1 cellular context compared by ENCODE assay signal in genomic region chr11:35389897-35390462, GRCh38.
TF ChIP-seq lines count a peak whose summit lies in the region.

No MANE protein-coding gene starts in this region.

TF ChIP-seq in GM12878, 131 proteins besides CTCF, POLR2A, EP300 and RAD21 (continued from another document):
- TF ChIP-seq RUNX3 (IDR thresholded peaks at IDR 0.05; ENCODE audit: low read length) (peak; percentile 38; the same call in 1 of the 2 replicates), TCF3 (IDR thresholded peaks at IDR 0.05; ENCODE audit: borderline replicate concordance, insufficient read depth, low read depth, low read length) (0 out of 2 replicates have a peak, but pooled peaks have one; percentile 22), EGR1 (IDR thresholded peaks at IDR 0.05; ENCODE audit: borderline replicate concordance in 1 of 2, low read depth in 2 of 2, low read length in 2 of 2) (peak in 1 of 2 experiments; percentile 75; a peak in 2 of 3 replicates), MYB (IDR thresholded peaks at IDR 0.05; ENCODE audit: borderline replicate concordance, low read depth, low read length) (no peak), PBX3 (IDR thresholded peaks at IDR 0.05; ENCODE audit: insufficient replicate concordance, low read depth, low read length) (peak; percentile 34), ETV6 (conservative IDR thresholded peaks at IDR 0.05 in 1 of 2, IDR thresholded peaks at IDR 0.05 in 1 of 2; ENCODE audit: borderline replicate concordance in 1 of 2, low read depth in 1 of 2) (peak in 1 of 2 experiments; percentile 37; a peak in 1 of 4 replicates), SMARCA5 (IDR thresholded peaks at IDR 0.05) (no peak), CREM (IDR thresholded peaks at IDR 0.05; ENCODE audit: low read depth) (peak; percentile 44; the same call in 1 of the 2 replicates), NFIC (IDR thresholded peaks at IDR 0.05; ENCODE audit: low read depth, low read length) (peak; percentile 35; the same call in 1 of the 2 replicates), PML (IDR thresholded peaks at IDR 0.05; ENCODE audit: low read length) (no peak), ZBTB11 (CRISPR knock-in tag; IDR thresholded peaks at IDR 0.05) (no peak), ATF2 (IDR thresholded peaks at IDR 0.05; ENCODE audit: low read length) (peak; percentile 27; the same call in 1 of the 2 replicates), MEF2A (IDR thresholded peaks at IDR 0.05; ENCODE audit: insufficient read depth, low read depth, low read length) (peak; percentile 26; the same call in 1 of the 2 replicates), NR2C1 (IDR thresholded peaks at IDR 0.05) (no peak), TCF12 (IDR thresholded peaks at IDR 0.05; ENCODE audit: low read depth, low read length) (0 out of 2 replicates have a peak, but pooled peaks have one; percentile 18), TAF1 (IDR thresholded peaks at IDR 0.05; ENCODE audit: borderline replicate concordance, low read depth, low read length) (no peak)
TF ChIP-seq in GM12878: peak in this region for 15.
